ENCODE assay signal across 8 cellular contexts in the genomic region with DNA sequence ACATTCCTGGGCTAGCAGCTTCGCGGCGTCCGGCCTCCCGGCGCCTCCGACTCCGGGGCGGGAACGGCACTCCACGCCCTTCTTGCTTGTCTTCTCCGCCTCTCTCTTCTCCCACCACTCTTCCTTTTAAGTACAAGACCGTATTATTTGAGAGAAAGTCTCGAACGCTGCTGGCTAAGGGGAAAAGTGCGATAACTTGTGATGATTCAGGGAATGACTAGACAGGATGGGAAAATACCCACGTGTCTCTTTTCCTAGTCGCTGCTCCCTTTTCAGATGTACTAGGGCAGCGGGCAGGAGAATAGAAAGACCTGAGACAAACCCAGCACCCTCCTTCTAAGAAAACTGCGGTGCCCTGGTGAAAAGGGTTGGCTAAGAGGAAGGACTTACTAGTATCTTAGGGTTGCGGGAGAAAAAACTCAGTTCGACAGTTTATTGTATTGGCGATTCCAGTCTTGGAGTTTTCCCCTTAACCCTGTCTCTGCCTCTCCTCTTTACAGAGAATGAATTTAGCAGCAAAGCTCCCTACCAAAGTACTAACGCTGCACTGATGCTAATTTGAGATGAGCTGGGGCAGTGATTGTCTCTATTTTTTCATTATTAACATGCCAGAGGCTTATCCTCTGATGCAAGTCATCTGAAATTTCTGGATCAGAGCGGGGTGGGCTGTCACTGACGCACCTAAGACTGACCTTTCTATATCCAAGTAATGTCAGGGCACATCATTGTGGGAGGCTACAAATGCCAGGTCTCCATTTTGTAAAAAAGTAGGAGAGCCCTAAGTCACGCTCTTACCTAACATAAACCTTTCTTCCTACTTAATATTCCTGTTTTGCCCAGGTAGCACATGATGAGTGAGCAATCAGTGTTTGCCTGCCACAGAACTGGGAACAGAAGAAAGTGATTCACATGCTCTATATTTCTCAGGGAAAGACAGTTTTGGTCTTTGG. TPM values are rescaled to one million over a fixed set of nuclear protein-coding genes. Genes with fewer than 3 reads are reported as not detected.
DNase-seq lines count a peak whose midpoint lies in the region; ATAC-seq and TF ChIP-seq lines count a peak whose summit lies in the region.

No MANE protein-coding gene starts in this region.

- CTCF ChIA-PET in BJ (lab: Yijun Ruan, JAX) = interaction anchor here (0.5 to 1.6 kb wide), 6 partner anchors 16 to 354 kb away, joined by 3 to 5 read pairs (median 4); no protein-coding TSS in a partner anchor
- CTCF ChIA-PET in HEK293T (lab: Yijun Ruan, JAX) = interaction anchor here (0.6 to 1.2 kb wide), 3 partner anchors 143 to 1520 kb away, joined by 3 to 4 read pairs (median 4); no protein-coding TSS in a partner anchor
- CTCF ChIA-PET in T-cell (lab: Charles Lee) = interaction anchor here (0.5 to 1.3 kb wide), 2 partner anchors 16 to 47 kb away, joined by 3 read pairs; no protein-coding TSS in a partner anchor

- POLR2A ChIA-PET in BJ (lab: Charles Lee) (interaction anchor here (0.6 kb wide), 1 partner anchor 21 kb away, joined by 8 read pairs; no protein-coding TSS in a partner anchor), HEK293T (lab: Yijun Ruan, JAX) (interaction anchor here (0.6 to 1.2 kb wide), 8 partner anchors 11 to 132 kb away, joined by 3 to 4 read pairs (median 3); no protein-coding TSS in a partner anchor), T-cell (lab: Charles Lee) (no interaction called here)

- no peak for ATAC-seq in T-cell (replicated peaks in 1 of 4)

- peaks cover 17 to 18% (median 17%) of the 10 kb centered on the region in 3 donors for H3K4me1 Mint-ChIP-seq in T-cell
- peaks cover 34% of the 10 kb centered on the region for H3K4me1 Mint-ChIP-seq in neural crest cell

- H3K27ac Mint-ChIP-seq in T-cell (no peak overlapping the region), neural crest cell (ENCODE audit: unreplicated experiment) (no peak overlapping the region)

- DNase-seq in BJ (ENCODE audit: low read depth) (peak; percentile 73), HEK293T (ENCODE audit: extremely low spot score) (no peak), T-cell (peak in 2 of 34 experiments; percentile 2 to 13), fibroblast of mammary gland (ENCODE audit: low read depth) (peak; percentile 88), neural crest cell (ENCODE audit: low read depth, low spot score) (no peak), DMS153 (lab: John Stamatoyannopoulos, UW) (no peak), SK-N-DZ (ENCODE audit: low spot score) (no peak), DMS 273 (lab: John Stamatoyannopoulos, UW; ENCODE audit: unreplicated experiment) (no peak)

- H3K36me3 Mint-ChIP-seq in T-cell (no peaks in the 10 kb centered on the region), neural crest cell (ENCODE audit: low read depth) (no peaks in the 10 kb centered on the region)

- H3K4me3 Mint-ChIP-seq in T-cell (peak overlapping the region; percentile 80 to 90 (median 81)), neural crest cell (peak overlapping the region; percentile 91)

- H3K27me3 Mint-ChIP-seq in T-cell = peaks cover 13 to 71% of the 10 kb centered on the region in 2 donors
- peaks cover 40% of the 10 kb centered on the region for H3K27me3 Mint-ChIP-seq in neural crest cell (ENCODE audit: low read depth)

- H3K27me3 ChIP-seq in BJ (ENCODE audit: control insufficient read depth, insufficient read depth, low read length) = no peaks in the 10 kb centered on the region

- TF ChIP-seq CTCF in BJ (IDR thresholded peaks at IDR 0.05; ENCODE audit: insufficient read depth, low read depth, low read length) (no peak), fibroblast of mammary gland (conservative IDR thresholded peaks at IDR 0.05; ENCODE audit: control insufficient read depth, insufficient read depth, low read depth, low read length) (no peak), neural crest cell (conservative IDR thresholded peaks at IDR 0.05) (no peak)

- peak overlapping the region; percentile 98 for H3K4me3 ChIP-seq in BJ (ENCODE audit: low read depth, low read length)
- H3K4me3 ChIP-seq in fibroblast of mammary gland (ENCODE audit: control insufficient read depth, low read depth, low read length) = peak overlapping the region; percentile 60

- H3K36me3 ChIP-seq in BJ (ENCODE audit: control insufficient read depth, insufficient read depth, low read length) = no peaks in the 10 kb centered on the region

- H3K9me3 Mint-ChIP-seq in T-cell (no peaks in the 10 kb centered on the region), neural crest cell (no peaks in the 10 kb centered on the region)

TF ChIP-seq in HEK293T, 16 proteins besides CTCF, POLR2A, EP300 and RAD21:
- TF ChIP-seq ARNT (IDR thresholded peaks at IDR 0.05) (no peak), TARDBP (IDR thresholded peaks at IDR 0.05) (no peak), SUZ12 (IDR thresholded peaks at IDR 0.05) (no peak), FOXM1 (IDR thresholded peaks at IDR 0.05; ENCODE audit: borderline replicate concordance) (no peak), CTBP1 (IDR thresholded peaks at IDR 0.05; ENCODE audit: borderline replicate concordance) (no peak), L3MBTL2 (conservative IDR thresholded peaks at IDR 0.05) (peak; percentile 63), LEF1 (IDR thresholded peaks at IDR 0.05; ENCODE audit: borderline replicate concordance) (no peak)

RNA-seq across cellular contexts. Expression of a gene that starts 0.8 kb away (rescaled TPM):
- 10.5 and 13.1 TPM in 2 replicates for polyA plus RNA-seq in BJ (2011; rRNA removed)
- 6.4 and 12.4 TPM in 2 replicates for polyA minus RNA-seq in BJ (2011; rRNA and poly(A)+ RNA removed)
- total RNA-seq in T-cell (1 to 10 TPM in 4 of 5 donors, under 1 TPM in 1; 0.98 to 8.2 (median 6.1) TPM), neural crest cell (52.1 and 54.0 TPM in 2 replicates)
- 24.7 and 31.2 TPM in 2 replicates for polyA plus RNA-seq in SK-N-DZ (2014; cell fraction: cytosol; rRNA removed)
- polyA plus RNA-seq in SK-N-DZ (2014; cell fraction: nucleus; rRNA removed) = 46.8 and 48.7 TPM in 2 replicates

Comparison
In these comparisons a context has a peak if more than half of its experiments do, and no peak if none do; other contexts are left out.
1. DNase-seq: peak in BJ (single experiment) and fibroblast of mammary gland (single experiment); none in HEK293T (single experiment), neural crest cell (single experiment), DMS153 (single experiment), SK-N-DZ (single experiment) and DMS 273 (single experiment).
2. POLR2A ChIA-PET loops: an anchor here in BJ (0.6 kb wide) and HEK293T (0.6 to 1.2 kb wide); none called in T-cell.